ENCODE assay signal across 14 cellular contexts in the genomic region with DNA sequence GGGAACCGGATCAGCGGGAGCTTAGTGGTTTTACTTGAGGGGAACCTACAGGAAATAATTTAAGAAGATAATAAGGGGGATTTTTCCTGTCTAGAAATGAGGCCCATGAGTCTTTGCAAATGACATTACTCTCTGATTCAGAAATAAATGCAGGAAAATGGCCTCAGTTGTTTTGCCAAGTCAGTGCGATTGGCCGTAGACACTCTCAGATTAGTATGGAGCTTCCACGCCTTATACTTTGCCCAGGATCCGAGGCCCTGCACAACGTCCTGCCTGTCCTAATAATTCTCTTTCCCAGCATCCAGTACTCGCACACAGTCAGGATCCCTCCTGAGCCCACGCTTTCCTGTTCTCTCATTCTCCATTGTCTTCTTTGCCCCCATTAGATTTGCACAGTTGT.
DNase-seq lines count a peak whose midpoint lies in the region; ATAC-seq, FAIRE-seq and TF ChIP-seq lines count a peak whose summit lies in the region.
"Had no signal": no experiment of that assay in that cellular context is flagged by ENCODE, and none has a peak within 500 bp of the region (broad histone marks: within the 10 kb centered on the region; RNA-seq: fewer than 3 reads in every experiment).

No MANE protein-coding gene starts in this region.

- H3K79me2 ChIP-seq in endothelial cell of umbilical vein (ENCODE audit: control insufficient read depth, insufficient read depth, low read length) = no peaks in the 10 kb centered on the region
- H3K79me2 ChIP-seq in neural progenitor cell (ENCODE audit: low read depth) = no peaks in the 10 kb centered on the region

- peak; percentile 4 for DNase-seq in Right ventricle myocardium inferior (ENCODE audit: missing footprints)
- DNase-seq in Right ventricle myocardium superior = no peak
- peak; percentile 6 for DNase-seq in endothelial cell of umbilical vein (ENCODE audit: low read depth, low spot score)
- no peak for DNase-seq in neural progenitor cell (ENCODE audit: low spot score)
- DNase-seq in T-helper 2 cell = no peak
- DNase-seq in DMS153 treated with DMSO at 0.1 percent for 48 hours (lab: John Stamatoyannopoulos, UW; ENCODE audit: unreplicated experiment) = no peak
- DNase-seq: Caco-2; CD8-positive, alpha-beta memory T cell; DMS53; H7 had no signal

- H4K20me1 ChIP-seq in endothelial cell of umbilical vein (replicated peaks; ENCODE audit: control insufficient read depth, extremely low read depth, insufficient read depth, low read length) = no peaks in the 10 kb centered on the region
- no peaks in the 10 kb centered on the region for H4K20me1 ChIP-seq in neural progenitor cell (ENCODE audit: low read depth)

- H3K4me3 ChIP-seq in endothelial cell of umbilical vein (replicated peaks in 1 of 3; ENCODE audit: insufficient read depth in 1 of 3, low read depth in 1 of 3, low read length in 3 of 3) = no peak overlapping the region
- H3K4me3 ChIP-seq in neural progenitor cell = no peak overlapping the region
- H3K4me3 ChIP-seq: K562 had no signal

- H3K4me3 Mint-ChIP-seq in neural progenitor cell = no peak overlapping the region
- H3K4me3 Mint-ChIP-seq: CD8-positive, alpha-beta memory T cell had no signal

- no peak for FAIRE-seq in endothelial cell of umbilical vein (lab: Jason Lieb, UNC)
- FAIRE-seq: K562 had no signal

- H3K27ac Mint-ChIP-seq in neural progenitor cell = peak overlapping the region; percentile 24
- H3K27ac Mint-ChIP-seq: CD8-positive, alpha-beta memory T cell had no signal

- H3K9me1 ChIP-seq in endothelial cell of umbilical vein (replicated peaks; ENCODE audit: control insufficient read depth, extremely low read depth, insufficient read depth, low read length) = no peaks in the 10 kb centered on the region

- BruUV-seq in endothelial cell of umbilical vein (replicated peaks; lab: Mats Ljungman, UMichigan) = no TSS peak

- no peak overlapping the region for H3K27ac ChIP-seq in endothelial cell of umbilical vein (ENCODE audit: insufficient read depth, low read depth, low read length)
- H3K27ac ChIP-seq in neural progenitor cell = no peak overlapping the region
- H3K27ac ChIP-seq: 22Rv1, C4-2B had no signal

- no peaks in the 10 kb centered on the region for H3K4me1 ChIP-seq in endothelial cell of umbilical vein (ENCODE audit: control insufficient read depth, extremely low read depth, insufficient read depth, low read length)
- peaks cover 35% of the 10 kb centered on the region for H3K4me1 ChIP-seq in neural progenitor cell

- peaks cover 2% of the 10 kb centered on the region for H3K27me3 Mint-ChIP-seq in neural progenitor cell (ENCODE audit: insufficient read depth, low read depth)

- no peak for TF ChIP-seq POLR2A in endothelial cell of umbilical vein (IDR thresholded peaks at IDR 0.05; ENCODE audit: low read depth, low read length)

- H3K9me3 ChIP-seq in endothelial cell of umbilical vein (replicated peaks; ENCODE audit: control insufficient read depth, insufficient read depth, low read length) (no peaks in the 10 kb centered on the region), neural progenitor cell (ENCODE audit: low read depth) (no peaks in the 10 kb centered on the region)
- H3K9me3 ChIP-seq: Caco-2 had no signal

- H3K36me3 ChIP-seq in endothelial cell of umbilical vein (ENCODE audit: control insufficient read depth in 2 of 2, extremely low read depth in 1 of 2, insufficient read depth in 2 of 2, low read length in 2 of 2) (no peaks in the 10 kb centered on the region), neural progenitor cell (no peaks in the 10 kb centered on the region)

- CTCF ChIA-PET in endothelial cell of umbilical vein (lab: Charles Lee) = no interaction called here

- no peaks in the 10 kb centered on the region for H3K36me3 Mint-ChIP-seq in neural progenitor cell
- H3K36me3 Mint-ChIP-seq: CD8-positive, alpha-beta memory T cell had no signal

- H3F3A ChIP-seq in neural progenitor cell (ENCODE audit: low read depth) = peaks cover 4% of the 10 kb centered on the region

- ATAC-seq in Right ventricle myocardium inferior (no peak), Right ventricle myocardium superior (ENCODE audit: poor library complexity) (no peak), GM21381 (IDR thresholded peaks at IDR 0.05; ENCODE audit: unreplicated experiment) (no peak)
- ATAC-seq: K562 had no signal

- dilution Hi-C loops in endothelial cell of umbilical vein (cut with MboI; ENCODE audit: extremely low pct_ligation_motif_present, low sequenced_read_pairs) = no loop called here

- intact Hi-C loops in Right ventricle myocardium inferior (cut with DNase I) (no loop called here), Right ventricle myocardium superior (cut with DNase I) (no loop called here), endothelial cell of umbilical vein (cut with micrococcal nuclease) (no loop called here)

- no peaks in the 10 kb centered on the region for H3K9me3 Mint-ChIP-seq in neural progenitor cell

- H3K4me1 Mint-ChIP-seq in neural progenitor cell = peaks cover 40% of the 10 kb centered on the region
- H3K4me1 Mint-ChIP-seq: CD8-positive, alpha-beta memory T cell had no signal

- POLR2A ChIA-PET in endothelial cell of umbilical vein (lab: Charles Lee) = no interaction called here

- H3K9ac ChIP-seq in endothelial cell of umbilical vein (replicated peaks; ENCODE audit: extremely low read depth, insufficient read depth, low read length) (no peak overlapping the region), neural progenitor cell (no peak overlapping the region)

- H2AFZ ChIP-seq in endothelial cell of umbilical vein (ENCODE audit: low read depth, low read length) = no peak overlapping the region
- no peak overlapping the region for H2AFZ ChIP-seq in neural progenitor cell (replicated peaks)

- no peak for TF ChIP-seq CTCF in endothelial cell of umbilical vein (IDR thresholded peaks at IDR 0.05; ENCODE audit: extremely low read depth in 1 of 2, insufficient read depth in 1 of 2, low read depth in 1 of 2, low read length in 2 of 2)
- no peak for TF ChIP-seq CTCF in neural progenitor cell (IDR thresholded peaks at IDR 0.05)

- H3K4me2 ChIP-seq in endothelial cell of umbilical vein (ENCODE audit: insufficient read depth, low read length) (no peak overlapping the region), neural progenitor cell (no peak overlapping the region)

- H3K27me3 ChIP-seq in endothelial cell of umbilical vein (ENCODE audit: control insufficient read depth in 2 of 2, insufficient read depth in 2 of 2, low read length in 2 of 2) (peaks cover 2 to 9% of the 10 kb centered on the region in 2 experiments), neural progenitor cell (no peaks in the 10 kb centered on the region)

TF ChIP-seq in endothelial cell of umbilical vein, 7 proteins besides CTCF, POLR2A, EP300 and RAD21:
- no peak for TF ChIP-seq GATA2 (IDR thresholded peaks at IDR 0.05; ENCODE audit: insufficient read depth, insufficient read length, low read depth, low read length)
- no peak for TF ChIP-seq FOS (IDR thresholded peaks at IDR 0.05; ENCODE audit: borderline replicate concordance, insufficient read depth, low read length)
- no peak for TF ChIP-seq POLR2AphosphoS5 (IDR thresholded peaks at IDR 0.05; ENCODE audit: insufficient read depth, low read depth, low read length)

Comparison
In these comparisons a context has a peak if more than half of its experiments do, and no peak if none do; other contexts are left out.
1. DNase-seq: peak in Right ventricle myocardium inferior (single experiment) and endothelial cell of umbilical vein (single experiment); none in Right ventricle myocardium superior (single experiment), neural progenitor cell (single experiment), T-helper 2 cell (0 of 5) and DMS153 treated with DMSO at 0.1 percent for 48 hours (single experiment).